8 cellular contexts compared by ENCODE assay signal in genomic region chr15:41116116-41116871, GRCh38. TPM values are rescaled to one million over a fixed set of nuclear protein-coding genes. Genes with fewer than 3 reads are reported as not detected.
DNase-seq lines count a peak whose midpoint lies in the region; ATAC-seq and TF ChIP-seq lines count a peak whose summit lies in the region.

A gene with protein sequence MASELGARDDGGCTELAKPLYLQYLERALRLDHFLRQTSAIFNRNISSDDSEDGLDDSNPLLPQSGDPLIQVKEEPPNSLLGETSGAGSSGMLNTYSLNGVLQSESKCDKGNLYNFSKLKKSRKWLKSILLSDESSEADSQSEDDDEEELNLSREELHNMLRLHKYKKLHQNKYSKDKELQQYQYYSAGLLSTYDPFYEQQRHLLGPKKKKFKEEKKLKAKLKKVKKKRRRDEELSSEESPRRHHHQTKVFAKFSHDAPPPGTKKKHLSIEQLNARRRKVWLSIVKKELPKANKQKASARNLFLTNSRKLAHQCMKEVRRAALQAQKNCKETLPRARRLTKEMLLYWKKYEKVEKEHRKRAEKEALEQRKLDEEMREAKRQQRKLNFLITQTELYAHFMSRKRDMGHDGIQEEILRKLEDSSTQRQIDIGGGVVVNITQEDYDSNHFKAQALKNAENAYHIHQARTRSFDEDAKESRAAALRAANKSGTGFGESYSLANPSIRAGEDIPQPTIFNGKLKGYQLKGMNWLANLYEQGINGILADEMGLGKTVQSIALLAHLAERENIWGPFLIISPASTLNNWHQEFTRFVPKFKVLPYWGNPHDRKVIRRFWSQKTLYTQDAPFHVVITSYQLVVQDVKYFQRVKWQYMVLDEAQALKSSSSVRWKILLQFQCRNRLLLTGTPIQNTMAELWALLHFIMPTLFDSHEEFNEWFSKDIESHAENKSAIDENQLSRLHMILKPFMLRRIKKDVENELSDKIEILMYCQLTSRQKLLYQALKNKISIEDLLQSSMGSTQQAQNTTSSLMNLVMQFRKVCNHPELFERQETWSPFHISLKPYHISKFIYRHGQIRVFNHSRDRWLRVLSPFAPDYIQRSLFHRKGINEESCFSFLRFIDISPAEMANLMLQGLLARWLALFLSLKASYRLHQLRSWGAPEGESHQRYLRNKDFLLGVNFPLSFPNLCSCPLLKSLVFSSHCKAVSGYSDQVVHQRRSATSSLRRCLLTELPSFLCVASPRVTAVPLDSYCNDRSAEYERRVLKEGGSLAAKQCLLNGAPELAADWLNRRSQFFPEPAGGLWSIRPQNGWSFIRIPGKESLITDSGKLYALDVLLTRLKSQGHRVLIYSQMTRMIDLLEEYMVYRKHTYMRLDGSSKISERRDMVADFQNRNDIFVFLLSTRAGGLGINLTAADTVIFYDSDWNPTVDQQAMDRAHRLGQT (N-terminal part only) (minus strand): TSS chr15:41116280. CDS start chr15:41096310, 19,970 bp downstream.

- ATAC-seq in HG02642 (IDR thresholded peaks at IDR 0.05; ENCODE audit: poor library complexity, unreplicated experiment) (peak; percentile 79), Right ventricle myocardium inferior (peak; percentile 97)
- ATAC-seq in activated naive CD8-positive, alpha-beta T cell treated with anti-CD3 and anti-CD28 coated beads, Interleukin-2, amount 10 ng/mL, durations not matched to agents 7 days and 5 days (ENCODE audit: low read depth) = peak; percentile 79

- H3K36me3 Mint-ChIP-seq in activated naive CD8-positive, alpha-beta T cell treated with anti-CD3 and anti-CD28 coated beads, Interleukin-2, amount 10 ng/mL, durations not matched to agents 7 days and 5 days = peaks cover 3% of the 10 kb centered on the region

- CTCF ChIA-PET in GM10248 (lab: Yijun Ruan, JAX) = interaction anchor here (0.8 to 1.7 kb wide), 3 partner anchors 98 to 175 kb away, joined by 3 to 4 read pairs (median 4); partner anchors contain the start of gene CHP1

- peak within 1 kb of the TSS; percentile 97 for H3K27ac Mint-ChIP-seq in activated naive CD8-positive, alpha-beta T cell treated with anti-CD3 and anti-CD28 coated beads, Interleukin-2, amount 10 ng/mL, durations not matched to agents 7 days and 5 days

- H3K9me3 Mint-ChIP-seq in activated naive CD8-positive, alpha-beta T cell treated with anti-CD3 and anti-CD28 coated beads, Interleukin-2, amount 10 ng/mL, durations not matched to agents 7 days and 5 days = no peaks in the 10 kb centered on the region

- peak within 1 kb of the TSS; percentile 87 for H2AFZ ChIP-seq in SU-DHL-6 (ENCODE audit: low read depth, low read length, severe bottlenecking)

- intact Hi-C loops in Right ventricle myocardium inferior (cut with DNase I) (loop anchor here (1.0 to 5.0 kb wide), 2 partner anchors 115 to 209 kb away; partner anchors contain the start of gene CHP1), ovary (cut with DNase I) (loop anchor here in 1 of 4 donors (10.0 kb wide), 1 partner anchor 211 kb away; no protein-coding TSS in a partner anchor), thyroid gland (cut with DNase I) (no loop called here)

- peaks cover 5% of the 10 kb centered on the region; the same call in 1 of the 2 replicates for H4K20me1 ChIP-seq in SU-DHL-6 (ENCODE audit: low read depth, low read length)

- H3K4me1 ChIP-seq in ovary (ENCODE audit: insufficient read depth) (peaks cover 7% of the 10 kb centered on the region), thyroid gland (peaks cover 7 to 19% of the 10 kb centered on the region in 2 donors)

- peaks cover 44% of the 10 kb centered on the region for H3K79me2 ChIP-seq in SU-DHL-6 (ENCODE audit: insufficient read depth, low read length)

- H3F3A ChIP-seq in SU-DHL-6 (ENCODE audit: insufficient read depth) = 0 out of 2 replicates have a peak, but pooled peaks cover 7% of the 10 kb centered on the region

- H3K4me3 Mint-ChIP-seq in activated naive CD8-positive, alpha-beta T cell treated with anti-CD3 and anti-CD28 coated beads, Interleukin-2, amount 10 ng/mL, durations not matched to agents 7 days and 5 days = peak within 1 kb of the TSS; percentile 98

- peak within 1 kb of the TSS; percentile 73 for H3K4me3 ChIP-seq in SU-DHL-6 (ENCODE audit: insufficient read depth, low read length, poor library complexity, severe bottlenecking)
- H3K4me3 ChIP-seq in ovary = peak within 1 kb of the TSS; percentile 66
- peak within 1 kb of the TSS; percentile 92 to 96 (median 95) for H3K4me3 ChIP-seq in thyroid gland (replicated peaks in 1 of 3)

- TF ChIP-seq EP300 in ovary (IDR thresholded peaks at IDR 0.05) = no peak

- TF ChIP-seq POLR2A in ovary (IDR thresholded peaks at IDR 0.05) (peak; percentile 56), thyroid gland (IDR thresholded peaks at IDR 0.05) (peak in 1 of 2 donors; percentile 83)

- H3K36me3 ChIP-seq in SU-DHL-6 (ENCODE audit: low read length) (no peaks in the 10 kb centered on the region), ovary (no peaks in the 10 kb centered on the region), thyroid gland (no peaks in the 10 kb centered on the region)

- TF ChIP-seq CTCF in GM10248 (IDR thresholded peaks at IDR 0.05; ENCODE audit: control extremely low read depth, extremely low read depth, low read depth, missing control alignments) (no peak), SU-DHL-6 (IDR thresholded peaks at IDR 0.05; ENCODE audit: insufficient read depth, low read length, poor library complexity, severe bottlenecking) (no peak), ovary (IDR thresholded peaks at IDR 0.05) (peak in 2 of 3 donors; percentile 38 to 54), thyroid gland (IDR thresholded peaks at IDR 0.05) (peak in 2 of 6 experiments; percentile 3 to 30)

- H3K9me2 ChIP-seq in SU-DHL-6 (replicated peaks; ENCODE audit: insufficient read depth, low read length) = no peaks in the 10 kb centered on the region

- H3K9me3 ChIP-seq in SU-DHL-6 (ENCODE audit: insufficient read depth, low read length) (no peaks in the 10 kb centered on the region), ovary (no peaks in the 10 kb centered on the region), thyroid gland (no peaks in the 10 kb centered on the region)

- H3K27me3 ChIP-seq in SU-DHL-6 (ENCODE audit: low read length) (no peaks in the 10 kb centered on the region), ovary (no peaks in the 10 kb centered on the region), thyroid gland (no peaks in the 10 kb centered on the region)

- POLR2A ChIA-PET in GM10248 (lab: Yijun Ruan, JAX) = interaction anchor here (0.5 to 0.6 kb wide), 2 partner anchors 37 to 115 kb away, joined by 3 read pairs; no protein-coding TSS in a partner anchor
- POLR2A ChIA-PET in activated naive CD8-positive, alpha-beta T cell treated with anti-CD3 and anti-CD28 coated beads, Interleukin-2, amount 10 ng/mL, durations not matched to agents 7 days and 5 days (lab: Charles Lee) = interaction anchor here (0.5 to 1.5 kb wide), 6 partner anchors 29 to 216 kb away, joined by 3 to 6 read pairs (median 4); partner anchors contain the start of genes CHAC1, CHP1, EXD1 and NUSAP1

- H3K27me3 Mint-ChIP-seq in activated naive CD8-positive, alpha-beta T cell treated with anti-CD3 and anti-CD28 coated beads, Interleukin-2, amount 10 ng/mL, durations not matched to agents 7 days and 5 days = peaks cover 6% of the 10 kb centered on the region

- peak within 1 kb of the TSS; percentile 80 for H3K27ac ChIP-seq in SU-DHL-6 (ENCODE audit: low read depth, low read length)
- H3K27ac ChIP-seq in ovary = peak within 1 kb of the TSS; percentile 94 to 97
- H3K27ac ChIP-seq in thyroid gland = peak within 1 kb of the TSS; percentile 98 to 100 (median 99)

- H3K4me2 ChIP-seq in SU-DHL-6 (ENCODE audit: low read depth, low read length, poor library complexity, severe bottlenecking) = peak within 1 kb of the TSS; percentile 70

- peak within 1 kb of the TSS; percentile 79 for H3K9ac ChIP-seq in SU-DHL-6 (ENCODE audit: low read length)

- peaks cover 6% of the 10 kb centered on the region for H3K4me1 Mint-ChIP-seq in activated naive CD8-positive, alpha-beta T cell treated with anti-CD3 and anti-CD28 coated beads, Interleukin-2, amount 10 ng/mL, durations not matched to agents 7 days and 5 days

- DNase-seq in GM10248 (ENCODE audit: extremely low spot score) (peak; percentile 93), NCI-H128 (lab: John Stamatoyannopoulos, UW; ENCODE audit: unreplicated experiment) (peak; percentile 85), Right ventricle myocardium inferior (ENCODE audit: missing footprints) (peak; percentile 97), ovary (peak; percentile 97 to 99 (median 98)), thyroid gland (peak; percentile 99)
- peak; percentile 94 for DNase-seq in activated naive CD8-positive, alpha-beta T cell treated with anti-CD3 and anti-CD28 coated beads, Interleukin-2, amount 10 ng/mL, durations not matched to agents 7 days and 5 days

- WGBS in ovary, 3 donors = 0% methylated on average over 48 to 60 of the region's 61 CpGs
- 0 to 1% methylated on average over 21 to 27 of the region's 61 CpGs for WGBS in thyroid gland, 2 donors

RNA-seq across cellular contexts. Expression of the gene that starts here (rescaled TPM):
- 10 to 100 TPM; 18.9 to 22.2 TPM for total RNA-seq in activated naive CD8-positive, alpha-beta T cell treated with anti-CD3 and anti-CD28 coated beads, Interleukin-2, amount 10 ng/mL, durations not matched to agents 7 days and 5 days
- 10.7 TPM for total RNA-seq in Right ventricle myocardium inferior
- 10 to 100 TPM; 12.0 to 36.0 (median 21.4) TPM for total RNA-seq in ovary
- polyA plus RNA-seq in ovary = 10 to 100 TPM; 14.5 to 15.2 TPM
- 10 to 100 TPM; 23.2 to 42.6 (median 36.4) TPM for total RNA-seq in thyroid gland

Comparison
In these comparisons a context has a peak if more than half of its experiments do, and no peak if none do; other contexts are left out.
1. Peak in every context shown above with its lines: DNase-seq, ATAC-seq, H3K4me3 ChIP-seq and H3K27ac ChIP-seq.
2. CTCF ChIP-seq: peak in ovary (2 of 3); none in GM10248 (single experiment) and SU-DHL-6 (single experiment).